Comparison of ENCODE assay signal across 12 cellular contexts in the genomic region with DNA sequence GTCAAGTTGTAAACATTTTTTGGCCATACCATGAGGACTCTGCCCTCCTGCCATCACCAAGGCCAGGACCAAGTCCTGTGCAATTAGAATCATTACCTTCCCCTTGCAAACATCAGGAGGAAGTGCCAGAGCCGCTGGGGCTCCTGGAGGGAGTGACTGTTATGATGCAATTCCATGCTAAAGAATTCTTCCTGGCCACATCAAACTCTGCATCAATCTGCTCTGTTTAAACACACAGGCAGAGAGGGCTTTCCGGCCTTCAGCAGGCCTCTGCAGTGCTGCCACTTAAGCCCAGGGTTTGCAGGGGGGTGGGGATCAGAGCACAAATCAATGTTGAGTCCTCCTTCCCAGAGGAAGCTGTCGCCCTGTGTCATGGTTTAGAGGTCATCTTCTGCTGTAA. TPM values are rescaled to one million over a fixed set of nuclear protein-coding genes. Genes with fewer than 3 reads are reported as not detected.
A peak's percentile ranks its signal among the peaks of the same experiment; 100 is the strongest.
DNase-seq lines count a peak whose midpoint lies in the region; ATAC-seq and TF ChIP-seq lines count a peak whose summit lies in the region.
"Had no signal": no experiment of that assay in that cellular context is flagged by ENCODE, and none has a peak within 500 bp of the region (broad histone marks: within the 10 kb centered on the region; RNA-seq: fewer than 3 reads in every experiment).

No MANE protein-coding gene starts in this region.

- no peak overlapping the region for H3K9ac ChIP-seq in neural progenitor cell

- H3K9me3 ChIP-seq in BE2C, result no peaks in the 10 kb centered on the region
- H3K9me3 ChIP-seq in lower lobe of right lung, result no peaks in the 10 kb centered on the region
- H3K9me3 ChIP-seq in neural progenitor cell (ENCODE audit: low read depth), result no peaks in the 10 kb centered on the region

- no peak for TF ChIP-seq CTCF in BE2C (IDR thresholded peaks at IDR 0.05; ENCODE audit: low read depth, low read length)
- no peak for TF ChIP-seq CTCF in lower lobe of right lung (IDR thresholded peaks at IDR 0.05)
- TF ChIP-seq CTCF in neural progenitor cell (IDR thresholded peaks at IDR 0.05), result no peak

- peaks cover 2% of the 10 kb centered on the region for H3K9me3 Mint-ChIP-seq in neural progenitor cell
- H3K9me3 Mint-ChIP-seq: effector memory CD8-positive, alpha-beta T cell had no signal

- intact Hi-C loops in lower lobe of right lung (cut with DNase I), result no loop called here

- H3K36me3 Mint-ChIP-seq in neural progenitor cell, result peaks cover 24% of the 10 kb centered on the region

- peak; percentile 66 for DNase-seq in BE2C
- peak; percentile 65 for DNase-seq in astrocyte of the hippocampus (ENCODE audit: low read depth, low spot score)
- DNase-seq in lower lobe of right lung, result peak; percentile 55
- no peak for DNase-seq in activated CD4-positive, alpha-beta T cell treated with anti-CD3 and anti-CD28 coated beads for 48 hours
- DNase-seq in neural progenitor cell (ENCODE audit: low spot score), result no peak
- DNase-seq in cerebellum (ENCODE audit: low spot score), result no peak
- DNase-seq in effector CD8-positive, alpha-beta T cell (lab: John Stamatoyannopoulos, UW), result no peak
- DNase-seq: DMS79 treated with DMSO at 0.1 percent for 48 hours; effector memory CD8-positive, alpha-beta T cell; NCI-H774 had no signal

- no peak overlapping the region for H2AFZ ChIP-seq in neural progenitor cell (replicated peaks)

- peaks cover 50% of the 10 kb centered on the region for H3K4me1 Mint-ChIP-seq in neural progenitor cell

- H3K4me1 ChIP-seq in BE2C, result peaks cover 15% of the 10 kb centered on the region
- peaks cover 25% of the 10 kb centered on the region for H3K4me1 ChIP-seq in lower lobe of right lung
- H3K4me1 ChIP-seq in neural progenitor cell, result peaks cover 9% of the 10 kb centered on the region

- no peak overlapping the region for H3K27ac ChIP-seq in lower lobe of right lung
- H3K27ac ChIP-seq in neural progenitor cell, result no peak overlapping the region
- H3K27ac ChIP-seq: VCaP had no signal

- no peak for TF ChIP-seq RAD21 in Ishikawa (IDR thresholded peaks at IDR 0.05; ENCODE audit: low read depth)

- no peak for TF ChIP-seq EP300 in Ishikawa (IDR thresholded peaks at IDR 0.05; ENCODE audit: borderline replicate concordance)

- H3K27me3 ChIP-seq in BE2C (no peaks in the 10 kb centered on the region), lower lobe of right lung (ENCODE audit: low read depth) (no peaks in the 10 kb centered on the region), neural progenitor cell (no peaks in the 10 kb centered on the region)

- no peak overlapping the region for H3K27ac Mint-ChIP-seq in neural progenitor cell
- H3K27ac Mint-ChIP-seq: effector memory CD8-positive, alpha-beta T cell had no signal

- peaks cover 22% of the 10 kb centered on the region for H3K36me3 ChIP-seq in BE2C
- H3K36me3 ChIP-seq in lower lobe of right lung, result peaks cover 25% of the 10 kb centered on the region
- no peaks in the 10 kb centered on the region for H3K36me3 ChIP-seq in neural progenitor cell

- peaks cover 98% of the 10 kb centered on the region for H3K79me2 ChIP-seq in neural progenitor cell (ENCODE audit: low read depth)

- ATAC-seq in lower lobe of right lung, result peak in 1 of 2 donors; percentile 64
- ATAC-seq: effector memory CD8-positive, alpha-beta T cell had no signal

- peaks cover 98% of the 10 kb centered on the region for H4K20me1 ChIP-seq in neural progenitor cell (ENCODE audit: low read depth)

- H3K4me3 ChIP-seq in BE2C (ENCODE audit: low read depth, low read length), result no peak overlapping the region
- no peak overlapping the region for H3K4me3 ChIP-seq in lower lobe of right lung
- no peak overlapping the region for H3K4me3 ChIP-seq in neural progenitor cell

- H3F3A ChIP-seq in neural progenitor cell (ENCODE audit: low read depth), result no peaks in the 10 kb centered on the region

- peaks cover 1% of the 10 kb centered on the region for H3K27me3 Mint-ChIP-seq in neural progenitor cell (ENCODE audit: insufficient read depth, low read depth)

- H3K4me2 ChIP-seq in neural progenitor cell, result no peak overlapping the region

- H3K4me3 Mint-ChIP-seq in neural progenitor cell, result no peak overlapping the region
- H3K4me3 Mint-ChIP-seq: effector memory CD8-positive, alpha-beta T cell had no signal

TF ChIP-seq in Ishikawa, 13 proteins besides CTCF, POLR2A, EP300 and RAD21:
- TF ChIP-seq CEBPB (IDR thresholded peaks at IDR 0.05), result peak; percentile 79
- TF ChIP-seq TAF1 (IDR thresholded peaks at IDR 0.05; ENCODE audit: low read depth), result no peak

RNA-seq across cellular contexts. Expression of a gene that starts 58.1 kb away (rescaled TPM):
- 99.8 TPM for polyA plus RNA-seq in BE2C (2012; ENCODE audit: insufficient read depth, insufficient read length, low read depth)
- total RNA-seq in lower lobe of right lung (73.0 TPM), neural progenitor cell (ENCODE audit: low replicate concordance) (55.2 and 97.6 TPM in 2 replicates), cerebellum (57.7 TPM)

Comparison
In these comparisons a context has a peak if more than half of its experiments do, and no peak if none do; other contexts are left out.
1. DNase-seq: peak in BE2C (single experiment), astrocyte of the hippocampus (single experiment) and lower lobe of right lung (single experiment); none in activated CD4-positive, alpha-beta T cell treated with anti-CD3 and anti-CD28 coated beads for 48 hours (single experiment), neural progenitor cell (single experiment), cerebellum (single experiment) and effector CD8-positive, alpha-beta T cell (single experiment).